ENCODE assay signal across 11 cellular contexts in the genomic region with DNA sequence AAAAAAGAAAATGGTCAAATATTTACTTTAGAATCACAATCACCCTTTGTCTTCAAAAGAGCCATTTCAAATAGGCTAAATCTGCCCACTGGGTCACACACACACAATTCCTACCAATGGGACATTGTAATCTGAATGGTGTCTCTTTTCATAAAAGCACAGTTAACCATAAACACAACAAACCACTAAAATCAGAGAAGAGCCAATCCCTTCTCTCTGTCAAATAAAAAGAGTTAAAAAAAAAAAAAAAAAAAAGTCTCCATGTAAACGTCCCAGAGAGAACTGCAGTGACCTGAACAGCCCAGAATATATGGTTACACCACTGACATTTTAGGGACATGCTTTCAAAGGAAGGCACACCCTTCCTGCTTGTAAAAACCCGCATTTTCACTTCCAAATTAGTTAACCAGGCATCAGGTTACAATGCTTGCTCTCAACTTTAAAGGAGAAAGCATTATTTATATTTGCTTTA.
DNase-seq lines count a peak whose midpoint lies in the region; ATAC-seq, FAIRE-seq and TF ChIP-seq lines count a peak whose summit lies in the region.
"Had no signal": no experiment of that assay in that cellular context is flagged by ENCODE, and none has a peak within 500 bp of the region (broad histone marks: within the 10 kb centered on the region; RNA-seq: fewer than 3 reads in every experiment).

No MANE protein-coding gene starts in this region.

- TF ChIP-seq POLR2A in GM12892 (IDR thresholded peaks at IDR 0.05; ENCODE audit: low read depth, low read length) = no peak

- peaks cover 1% of the 10 kb centered on the region for H3K27me3 Mint-ChIP-seq in HFFc6 (ENCODE audit: insufficient read depth)

- peak overlapping the region; percentile 17; the same call in 1 of the 2 replicates for H3K27ac Mint-ChIP-seq in HFFc6

- no peaks in the 10 kb centered on the region for H3K9me3 Mint-ChIP-seq in HFFc6

- peaks cover 57% of the 10 kb centered on the region for H3K36me3 Mint-ChIP-seq in HFFc6 (ENCODE audit: low read depth)

- TF ChIP-seq CTCF in 22Rv1 (IDR thresholded peaks at IDR 0.05) = no peak
- no peak for TF ChIP-seq CTCF in HFFc6 (IDR thresholded peaks at IDR 0.05)

- no peak overlapping the region for H3K4me3 Mint-ChIP-seq in HFFc6

- H3K4me1 Mint-ChIP-seq in HFFc6 (ENCODE audit: low read depth) = peaks cover 79% of the 10 kb centered on the region

- FAIRE-seq in GM12892 (lab: Jason Lieb, UNC) = no peak

- DNase-seq in HFFc6 (no peak), SW480 (ENCODE audit: low spot score) (peak; percentile 94), left colon (no peak), hypothalamus (lab: John Stamatoyannopoulos, UW) (no peak), AG08395 (ENCODE audit: low spot score) (no peak), GM12892 (ENCODE audit: insufficient read length) (no peak), RPMI8226 (no peak)
- DNase-seq: activated CD8-positive, alpha-beta memory T cell treated with anti-CD3 and anti-CD28 coated beads, Interleukin-2, amount 50 U/mL, for 4 hours; stimulated activated CD4-positive, alpha-beta T cell treated with anti-CD3 and anti-CD28 coated beads, Interleukin-12 subunit alpha, Interleukin-12 subunit beta, amount 100 ng/mL, for 4 hours had no signal

- peak; percentile 41 for ATAC-seq in left colon

- peak overlapping the region; percentile 46 for H3K27ac ChIP-seq in 22Rv1
- H3K27ac ChIP-seq: BLaER1 treated with 17β-estradiol and CSF1 and Interleukin-3, amounts not matched to agents 10 nM and 100 nM had no signal

- intact Hi-C loops in left colon (cut with DNase I, micrococcal nuclease) = no loop called here
